In genomic region chr16:87384162-87384999, GRCh38 we compare ENCODE assay signal across 1 cellular context.
TF ChIP-seq lines count a peak whose summit lies in the region.

No MANE protein-coding gene starts in this region.

TF ChIP-seq in K562, 482 proteins besides CTCF, POLR2A, EP300 and RAD21 (continues in another document):
- TF ChIP-seq, protein P1, sequence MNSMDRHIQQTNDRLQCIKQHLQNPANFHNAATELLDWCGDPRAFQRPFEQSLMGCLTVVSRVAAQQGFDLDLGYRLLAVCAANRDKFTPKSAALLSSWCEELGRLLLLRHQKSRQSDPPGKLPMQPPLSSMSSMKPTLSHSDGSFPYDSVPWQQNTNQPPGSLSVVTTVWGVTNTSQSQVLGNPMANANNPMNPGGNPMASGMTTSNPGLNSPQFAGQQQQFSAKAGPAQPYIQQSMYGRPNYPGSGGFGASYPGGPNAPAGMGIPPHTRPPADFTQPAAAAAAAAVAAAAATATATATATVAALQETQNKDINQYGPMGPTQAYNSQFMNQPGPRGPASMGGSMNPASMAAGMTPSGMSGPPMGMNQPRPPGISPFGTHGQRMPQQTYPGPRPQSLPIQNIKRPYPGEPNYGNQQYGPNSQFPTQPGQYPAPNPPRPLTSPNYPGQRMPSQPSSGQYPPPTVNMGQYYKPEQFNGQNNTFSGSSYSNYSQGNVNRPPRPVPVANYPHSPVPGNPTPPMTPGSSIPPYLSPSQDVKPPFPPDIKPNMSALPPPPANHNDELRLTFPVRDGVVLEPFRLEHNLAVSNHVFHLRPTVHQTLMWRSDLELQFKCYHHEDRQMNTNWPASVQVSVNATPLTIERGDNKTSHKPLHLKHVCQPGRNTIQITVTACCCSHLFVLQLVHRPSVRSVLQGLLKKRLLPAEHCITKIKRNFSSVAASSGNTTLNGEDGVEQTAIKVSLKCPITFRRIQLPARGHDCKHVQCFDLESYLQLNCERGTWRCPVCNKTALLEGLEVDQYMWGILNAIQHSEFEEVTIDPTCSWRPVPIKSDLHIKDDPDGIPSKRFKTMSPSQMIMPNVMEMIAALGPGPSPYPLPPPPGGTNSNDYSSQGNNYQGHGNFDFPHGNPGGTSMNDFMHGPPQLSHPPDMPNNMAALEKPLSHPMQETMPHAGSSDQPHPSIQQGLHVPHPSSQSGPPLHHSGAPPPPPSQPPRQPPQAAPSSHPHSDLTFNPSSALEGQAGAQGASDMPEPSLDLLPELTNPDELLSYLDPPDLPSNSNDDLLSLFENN (IDR thresholded peaks at IDR 0.05; ENCODE audit: low read depth in 2 of 2, low read length in 2 of 2) = no peak
- TF ChIP-seq HOMEZ (CRISPR knock-in tag; IDR thresholded peaks at IDR 0.05) = no peak
- TF ChIP-seq ARID2 (IDR thresholded peaks at IDR 0.05) = no peak
- no peak for TF ChIP-seq HNRNPK (IDR thresholded peaks at IDR 0.05; ENCODE audit: low read depth, low read length, poor library complexity, severe bottlenecking)
- TF ChIP-seq HMGN3 (IDR thresholded peaks at IDR 0.05; ENCODE audit: borderline replicate concordance, extremely low read depth, insufficient read length, low read depth, low read length) = no peak
- TF ChIP-seq ZNF263 (CRISPR knock-in tag; IDR thresholded peaks at IDR 0.05; ENCODE audit: borderline replicate concordance) = no peak
- no peak for TF ChIP-seq ZNF274 (IDR thresholded peaks at IDR 0.05; ENCODE audit: borderline replicate concordance, low read depth, low read length)
- TF ChIP-seq CAMTA2 (CRISPR knock-in tag; conservative IDR thresholded peaks at IDR 0.05) = no peak
- peak; percentile 42 for TF ChIP-seq RBM25 (IDR thresholded peaks at IDR 0.05; ENCODE audit: low read depth, low read length, severe bottlenecking)
- TF ChIP-seq TOE1 (IDR thresholded peaks at IDR 0.05; ENCODE audit: borderline replicate concordance) = peak; percentile 9; the same call in 1 of the 2 replicates
- TF ChIP-seq TOE1 (CRISPR knock-in tag; IDR thresholded peaks at IDR 0.05; ENCODE audit: borderline replicate concordance, low read depth) = no peak
- TF ChIP-seq CHD4 (IDR thresholded peaks at IDR 0.05; ENCODE audit: insufficient read depth, insufficient replicate concordance, low read depth, low read length, poor library complexity, severe bottlenecking) = no peak
- peak; percentile 43; the same call in 1 of the 2 replicates for TF ChIP-seq SUPT5H (IDR thresholded peaks at IDR 0.05)
- no peak for TF ChIP-seq ZBTB8A (IDR thresholded peaks at IDR 0.05; ENCODE audit: partially characterized antibody)
- TF ChIP-seq, protein P2, sequence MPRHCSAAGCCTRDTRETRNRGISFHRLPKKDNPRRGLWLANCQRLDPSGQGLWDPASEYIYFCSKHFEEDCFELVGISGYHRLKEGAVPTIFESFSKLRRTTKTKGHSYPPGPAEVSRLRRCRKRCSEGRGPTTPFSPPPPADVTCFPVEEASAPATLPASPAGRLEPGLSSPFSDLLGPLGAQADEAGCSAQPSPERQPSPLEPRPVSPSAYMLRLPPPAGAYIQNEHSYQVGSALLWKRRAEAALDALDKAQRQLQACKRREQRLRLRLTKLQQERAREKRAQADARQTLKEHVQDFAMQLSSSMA (CRISPR knock-in tag; IDR thresholded peaks at IDR 0.05) = no peak
- no peak for TF ChIP-seq RBM17 (IDR thresholded peaks at IDR 0.05; ENCODE audit: borderline replicate concordance, low read depth, low read length)
- peak; percentile 81 for TF ChIP-seq MGA (IDR thresholded peaks at IDR 0.05)
- TF ChIP-seq SRSF3 (IDR thresholded peaks at IDR 0.05; ENCODE audit: insufficient read depth, low read length) = no peak
- TF ChIP-seq MXI1 (IDR thresholded peaks at IDR 0.05; ENCODE audit: low read depth, low read length) = no peak
- no peak for TF ChIP-seq HDAC8 (tag; IDR thresholded peaks at IDR 0.05)
- TF ChIP-seq EP400 (IDR thresholded peaks at IDR 0.05) = peak; percentile 50; the same call in 1 of the 2 replicates
- TF ChIP-seq MAX (CRISPR knock-in tag; IDR thresholded peaks at IDR 0.05) = peak; percentile 77
- peak; percentile 60 for TF ChIP-seq CREB1 (IDR thresholded peaks at IDR 0.05)
- no peak for TF ChIP-seq CREB1 (CRISPR knock-in tag; IDR thresholded peaks at IDR 0.05)
- TF ChIP-seq, protein P3, sequence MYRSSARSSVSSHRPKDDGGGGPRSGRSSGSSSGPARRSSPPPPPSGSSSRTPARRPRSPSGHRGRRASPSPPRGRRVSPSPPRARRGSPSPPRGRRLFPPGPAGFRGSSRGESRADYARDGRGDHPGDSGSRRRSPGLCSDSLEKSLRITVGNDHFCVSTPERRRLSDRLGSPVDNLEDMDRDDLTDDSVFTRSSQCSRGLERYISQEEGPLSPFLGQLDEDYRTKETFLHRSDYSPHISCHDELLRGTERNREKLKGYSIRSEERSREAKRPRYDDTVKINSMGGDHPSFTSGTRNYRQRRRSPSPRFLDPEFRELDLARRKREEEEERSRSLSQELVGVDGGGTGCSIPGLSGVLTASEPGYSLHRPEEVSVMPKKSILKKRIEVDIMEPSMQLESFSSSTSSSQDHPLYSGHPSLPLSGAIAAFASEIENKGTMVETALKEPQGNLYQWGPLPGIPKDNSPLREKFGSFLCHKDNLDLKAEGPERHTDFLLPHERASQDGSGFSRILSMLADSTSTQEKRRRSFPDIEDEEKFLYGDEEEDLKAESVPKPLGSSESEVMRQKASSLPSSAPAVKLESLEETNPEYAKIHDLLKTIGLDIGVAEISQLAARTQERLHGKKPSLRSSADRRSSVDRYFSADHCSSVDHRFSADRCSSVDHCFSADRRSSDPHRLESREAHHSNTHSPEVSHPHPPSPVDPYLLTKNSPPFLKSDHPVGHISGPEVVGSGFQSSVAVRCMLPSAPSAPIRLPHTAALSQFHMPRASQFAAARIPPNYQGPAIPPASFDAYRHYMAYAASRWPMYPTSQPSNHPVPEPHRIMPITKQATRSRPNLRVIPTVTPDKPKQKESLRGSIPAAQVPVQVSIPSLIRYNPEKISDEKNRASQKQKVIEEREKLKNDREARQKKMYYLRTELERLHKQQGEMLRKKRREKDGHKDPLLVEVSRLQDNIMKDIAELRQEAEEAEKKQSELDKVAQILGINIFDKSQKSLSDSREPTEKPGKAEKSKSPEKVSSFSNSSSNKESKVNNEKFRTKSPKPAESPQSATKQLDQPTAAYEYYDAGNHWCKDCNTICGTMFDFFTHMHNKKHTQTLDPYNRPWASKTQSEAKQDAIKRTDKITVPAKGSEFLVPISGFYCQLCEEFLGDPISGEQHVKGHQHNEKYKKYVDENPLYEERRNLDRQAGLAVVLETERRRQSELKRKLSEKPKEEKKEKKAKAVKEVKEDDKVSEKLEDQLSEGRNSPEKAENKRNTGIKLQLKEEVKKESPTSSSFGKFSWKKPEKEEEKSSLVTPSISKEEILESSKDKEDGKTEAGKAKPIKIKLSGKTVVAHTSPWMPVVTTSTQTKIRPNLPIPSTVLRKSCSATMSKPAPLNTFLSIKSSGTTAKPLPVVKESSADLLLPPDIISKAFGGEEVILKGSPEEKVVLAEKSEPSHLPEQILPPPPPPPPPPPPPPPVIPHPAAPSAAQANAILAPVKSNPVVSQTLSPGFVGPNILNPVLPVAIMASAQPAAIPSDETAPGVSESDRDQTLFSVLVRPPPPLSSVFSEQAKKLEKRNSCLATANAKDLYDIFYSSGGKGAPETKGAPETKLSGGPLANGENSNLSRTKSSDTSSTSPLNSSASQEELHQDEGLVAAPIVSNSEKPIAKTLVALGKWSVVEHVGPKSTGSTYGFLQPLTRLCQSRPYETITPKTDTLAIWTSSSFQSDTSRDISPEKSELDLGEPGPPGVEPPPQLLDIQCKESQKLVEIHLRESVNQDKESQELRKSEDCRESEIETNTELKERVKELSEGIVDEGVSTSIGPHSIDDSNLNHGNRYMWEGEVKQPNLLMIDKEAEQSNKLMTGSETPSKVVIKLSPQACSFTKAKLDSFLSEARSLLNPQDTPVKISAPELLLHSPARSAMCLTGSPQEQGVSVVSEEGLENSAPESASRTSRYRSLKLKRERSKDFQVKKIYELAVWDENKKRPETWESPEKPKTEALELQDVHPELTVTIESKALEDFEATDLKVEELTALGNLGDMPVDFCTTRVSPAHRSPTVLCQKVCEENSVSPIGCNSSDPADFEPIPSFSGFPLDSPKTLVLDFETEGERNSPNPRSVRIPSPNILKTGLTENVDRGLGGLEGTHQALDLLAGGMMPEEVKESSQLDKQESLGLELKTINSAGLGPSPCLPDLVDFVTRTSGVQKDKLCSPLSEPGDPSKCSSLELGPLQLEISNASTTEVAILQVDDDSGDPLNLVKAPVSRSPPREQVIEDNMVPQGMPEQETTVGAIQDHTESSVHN (IDR thresholded peaks at IDR 0.05; ENCODE audit: borderline replicate concordance in 1 of 2, low read depth in 1 of 2) = no peak
- TF ChIP-seq RBM14 (IDR thresholded peaks at IDR 0.05; ENCODE audit: borderline replicate concordance, insufficient read depth, low read depth, low read length) = 0 out of 2 replicates have a peak, but pooled peaks have one; percentile 61
- no peak for TF ChIP-seq DMBX1 (CRISPR knock-in tag; IDR thresholded peaks at IDR 0.05; ENCODE audit: borderline replicate concordance)
- no peak for TF ChIP-seq TAL1 (IDR thresholded peaks at IDR 0.05)
- TF ChIP-seq ZFX (CRISPR knock-in tag; IDR thresholded peaks at IDR 0.05) = peak; percentile 91
- peak; percentile 83 for TF ChIP-seq RBFOX2 (IDR thresholded peaks at IDR 0.05; ENCODE audit: low read depth, low read length)
- TF ChIP-seq ZNF589 (CRISPR knock-in tag; IDR thresholded peaks at IDR 0.05; ENCODE audit: low read depth) = peak; percentile 37; the same call in 1 of the 2 replicates
